ENCODE assay signal across 8 cellular contexts in genomic region chr5:140363631-140364471, GRCh38. TPM values are rescaled to one million over a fixed set of nuclear protein-coding genes. Genes with fewer than 3 reads are reported as not detected.
DNase-seq lines count a peak whose midpoint lies in the region; ATAC-seq and TF ChIP-seq lines count a peak whose summit lies in the region.

No MANE protein-coding gene starts in this region.

- no peaks in the 10 kb centered on the region for H3K79me2 ChIP-seq in KMS-11 (ENCODE audit: insufficient read depth, low read depth)

- H3K4me2 ChIP-seq in KMS-11, result peak overlapping the region; percentile 79

- no peaks in the 10 kb centered on the region for H4K20me1 ChIP-seq in KMS-11 (ENCODE audit: insufficient read depth)

- CTCF ChIA-PET in BJ (lab: Yijun Ruan, JAX), result interaction anchor here (0.6 to 11.3 kb wide), 29 partner anchors 7 to 362 kb away, joined by 3 to 230 read pairs (median 3); partner anchors contain the start of genes CD14, HBEGF, IK and NDUFA2

- TF ChIP-seq CTCF in BJ (IDR thresholded peaks at IDR 0.05; ENCODE audit: insufficient read depth, low read depth, low read length), result no peak
- TF ChIP-seq CTCF in KMS-11 (conservative IDR thresholded peaks at IDR 0.05; ENCODE audit: low read depth, low read length), result no peak
- no peak for TF ChIP-seq CTCF in choroid plexus epithelial cell (conservative IDR thresholded peaks at IDR 0.05; ENCODE audit: low read depth, low read length)

- 0 out of 2 replicates have a peak, but pooled peaks cover 2% of the 10 kb centered on the region for H3K27me3 ChIP-seq in BJ (ENCODE audit: control insufficient read depth, insufficient read depth, low read length)
- H3K27me3 ChIP-seq in KMS-11 (ENCODE audit: insufficient read depth, low read depth), result no peaks in the 10 kb centered on the region
- H3K27me3 ChIP-seq in muscle layer of duodenum (ENCODE audit: low read depth, low read length), result no peaks in the 10 kb centered on the region

- no peaks in the 10 kb centered on the region for H3K4me1 ChIP-seq in KMS-11 (ENCODE audit: low read depth, poor library complexity, severe bottlenecking)
- H3K4me1 ChIP-seq in muscle layer of duodenum (ENCODE audit: control insufficient read depth in 1 of 2, insufficient read depth in 2 of 2, low read length in 2 of 2), result peaks cover 0 to 5% of the 10 kb centered on the region in 2 donors

- H3K27ac ChIP-seq in KMS-11, result no peak overlapping the region
- no peak overlapping the region for H3K27ac ChIP-seq in muscle layer of duodenum (ENCODE audit: low read length)

- POLR2A ChIA-PET in BJ (lab: Charles Lee), result no interaction called here

- H3K36me3 ChIP-seq in BJ (ENCODE audit: control insufficient read depth, insufficient read depth, low read length) (no peaks in the 10 kb centered on the region), KMS-11 (ENCODE audit: insufficient read depth) (no peaks in the 10 kb centered on the region), muscle layer of duodenum (ENCODE audit: control insufficient read depth in 1 of 2, insufficient read depth in 2 of 2, low read length in 2 of 2) (no peaks in the 10 kb centered on the region)

- H3K4me3 ChIP-seq in BJ (ENCODE audit: low read depth, low read length) (0 out of 2 replicates have a peak overlapping the region, but pooled peaks have one; percentile 29), KMS-11 (IDR thresholded peaks at IDR 0.05; ENCODE audit: insufficient read depth, low read depth, low read length) (no peak overlapping the region), choroid plexus epithelial cell (ENCODE audit: low read depth, low read length) (peak overlapping the region; percentile 50), muscle layer of duodenum (ENCODE audit: low read depth in 1 of 2, low read length in 2 of 2) (peak overlapping the region; percentile 37 to 52)

- no peak for ATAC-seq in HG03095 (IDR thresholded peaks at IDR 0.05; ENCODE audit: unreplicated experiment)
- ATAC-seq in HG02678 (IDR thresholded peaks at IDR 0.05; ENCODE audit: unreplicated experiment), result no peak

- H2AFZ ChIP-seq in KMS-11 (ENCODE audit: low read depth), result peak overlapping the region; percentile 85

- H3K9ac ChIP-seq in KMS-11, result peak overlapping the region; percentile 26; the same call in 1 of the 2 replicates

- H3K9me3 ChIP-seq in muscle layer of duodenum (ENCODE audit: control insufficient read depth in 1 of 2, low read length in 2 of 2), result no peaks in the 10 kb centered on the region

- DNase-seq in BJ (ENCODE audit: low read depth) (no peak), choroid plexus epithelial cell (ENCODE audit: low read depth) (no peak), MV-4-11 (lab: John Stamatoyannopoulos, UW) (no peak)
- DNase-seq in effector CD4-positive, alpha-beta T cell, result no peak

RNA-seq across cellular contexts. Expression of gene SLC4A9, which starts 3.9 kb away (rescaled TPM):
- polyA plus RNA-seq in BJ (2011; rRNA removed), result not detected in 2 replicates
- not detected in 2 replicates for polyA minus RNA-seq in BJ (2011; rRNA and poly(A)+ RNA removed)

RNA-seq across cellular contexts. Expression of gene HBEGF, which starts 17.4 kb away (rescaled TPM):
- polyA plus RNA-seq in BJ (2011; rRNA removed), result 2.4 and 3.1 TPM in 2 replicates
- 0.31 and 0.81 TPM in 2 replicates for polyA minus RNA-seq in BJ (2011; rRNA and poly(A)+ RNA removed)

RNA-seq across cellular contexts. Expression of gene ANKHD1, which starts 37.8 kb away (rescaled TPM):
- polyA plus RNA-seq in BJ (2011; rRNA removed), result 28.0 and 37.4 TPM in 2 replicates
- polyA minus RNA-seq in BJ (2011; rRNA and poly(A)+ RNA removed), result 34.5 and 49.9 TPM in 2 replicates
